In the genomic region with DNA sequence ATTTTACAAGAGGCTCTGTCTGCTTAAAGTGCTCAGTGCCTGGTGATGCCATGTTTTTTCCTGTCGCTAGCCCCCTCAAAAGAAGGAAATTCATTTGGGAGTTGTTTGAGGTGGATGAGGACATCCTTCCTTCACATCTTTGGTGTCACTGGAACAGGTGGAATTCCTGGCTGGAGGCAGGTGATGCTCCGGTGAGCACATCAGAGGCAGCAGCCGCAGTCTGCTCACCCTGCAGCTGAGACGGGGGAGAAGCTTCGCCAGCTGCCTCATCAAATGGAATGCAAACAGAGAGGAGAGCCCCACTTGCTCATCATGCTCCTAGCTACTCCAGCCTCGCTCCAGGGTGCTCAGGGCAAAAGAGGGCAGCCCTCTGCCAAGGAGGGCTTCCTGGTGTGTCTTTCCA, we compare ENCODE assay signal across 8 cellular contexts.
DNase-seq lines count a peak whose midpoint lies in the region; ATAC-seq and TF ChIP-seq lines count a peak whose summit lies in the region.

No MANE protein-coding gene starts in this region.

- H3K27me3 ChIP-seq in upper lobe of right lung (no peaks in the 10 kb centered on the region), Karpas-422 (ENCODE audit: low read length) (no peaks in the 10 kb centered on the region)

- peaks cover 15% of the 10 kb centered on the region for H3K4me1 Mint-ChIP-seq in activated CD8-positive, alpha-beta T cell treated with anti-CD3 and anti-CD28 coated beads for 36 hours (ENCODE audit: low read depth)
- peaks cover 20% of the 10 kb centered on the region for H3K4me1 Mint-ChIP-seq in activated CD8-positive, alpha-beta T cell treated with anti-CD3 and anti-CD28 coated beads, Interleukin-2, amount 10 ng/mL, durations not matched to agents 7 days and 5 days (ENCODE audit: low read depth)

- H4K20me1 ChIP-seq in Karpas-422 (ENCODE audit: insufficient read depth, low read depth, low read length) = no peaks in the 10 kb centered on the region

- no peaks in the 10 kb centered on the region for H3K9me3 Mint-ChIP-seq in activated CD8-positive, alpha-beta T cell treated with anti-CD3 and anti-CD28 coated beads for 36 hours
- no peaks in the 10 kb centered on the region for H3K9me3 Mint-ChIP-seq in activated CD8-positive, alpha-beta T cell treated with anti-CD3 and anti-CD28 coated beads, Interleukin-2, amount 10 ng/mL, durations not matched to agents 7 days and 5 days (ENCODE audit: insufficient read depth)

- H3K4me3 Mint-ChIP-seq in activated CD8-positive, alpha-beta T cell treated with anti-CD3 and anti-CD28 coated beads for 36 hours = no peak overlapping the region
- H3K4me3 Mint-ChIP-seq in activated CD8-positive, alpha-beta T cell treated with anti-CD3 and anti-CD28 coated beads, Interleukin-2, amount 10 ng/mL, durations not matched to agents 7 days and 5 days = no peak overlapping the region

- H3K27ac Mint-ChIP-seq in activated CD8-positive, alpha-beta T cell treated with anti-CD3 and anti-CD28 coated beads for 36 hours = no peak overlapping the region
- H3K27ac Mint-ChIP-seq in activated CD8-positive, alpha-beta T cell treated with anti-CD3 and anti-CD28 coated beads, Interleukin-2, amount 10 ng/mL, durations not matched to agents 7 days and 5 days = no peak overlapping the region

- H3K27ac ChIP-seq in upper lobe of right lung (peak overlapping the region; percentile 86), Karpas-422 (ENCODE audit: low read length) (no peak overlapping the region)

- H3K4me1 ChIP-seq in upper lobe of right lung (peaks cover 29% of the 10 kb centered on the region), Karpas-422 (ENCODE audit: low read length) (no peaks in the 10 kb centered on the region)

- CTCF ChIA-PET in activated CD8-positive, alpha-beta T cell treated with anti-CD3 and anti-CD28 coated beads for 36 hours (lab: Charles Lee) = interaction anchor here (0.6 to 5.8 kb wide), 34 partner anchors 8 to 234 kb away, joined by 3 to 69 read pairs (median 4); no protein-coding TSS in a partner anchor
- CTCF ChIA-PET in activated CD8-positive, alpha-beta T cell treated with anti-CD3 and anti-CD28 coated beads, Interleukin-2, amount 10 ng/mL, durations not matched to agents 7 days and 5 days (lab: Charles Lee) = interaction anchor here (0.5 to 7.9 kb wide), 28 partner anchors 10 to 195 kb away, joined by 3 to 77 read pairs (median 4); partner anchors contain the start of gene UBL3

- H3K9me2 ChIP-seq in Karpas-422 (replicated peaks; ENCODE audit: insufficient read depth, low read length) = no peaks in the 10 kb centered on the region

- H3K4me2 ChIP-seq in Karpas-422 (ENCODE audit: low read depth, low read length, poor library complexity, severe bottlenecking) = no peak overlapping the region

- H3K4me3 ChIP-seq in WI38 (ENCODE audit: low read depth, low read length) (peak overlapping the region; percentile 50), upper lobe of right lung (no peak overlapping the region), Karpas-422 (ENCODE audit: low read length) (no peak overlapping the region)

- no peaks in the 10 kb centered on the region for H3K79me2 ChIP-seq in Karpas-422 (ENCODE audit: low read length)

- POLR2A ChIA-PET in activated CD8-positive, alpha-beta T cell treated with anti-CD3 and anti-CD28 coated beads for 36 hours (lab: Charles Lee) = interaction anchor here (1.6 kb wide), 1 partner anchor 165 kb away, joined by 3 read pairs; no protein-coding TSS in a partner anchor
- POLR2A ChIA-PET in activated CD8-positive, alpha-beta T cell treated with anti-CD3 and anti-CD28 coated beads, Interleukin-2, amount 10 ng/mL, durations not matched to agents 7 days and 5 days (lab: Charles Lee) = no interaction called here

- H3K36me3 ChIP-seq in upper lobe of right lung (no peaks in the 10 kb centered on the region), Karpas-422 (ENCODE audit: insufficient read depth, low read length) (no peaks in the 10 kb centered on the region)

- H3K9me3 ChIP-seq in upper lobe of right lung (no peaks in the 10 kb centered on the region), Karpas-422 (ENCODE audit: low read length) (no peaks in the 10 kb centered on the region)

- intact Hi-C loops in activated CD8-positive, alpha-beta T cell treated with anti-CD3 and anti-CD28 coated beads for 36 hours (cut with micrococcal nuclease) = no loop called here
- intact Hi-C loops in upper lobe of right lung (cut with DNase I) = loop anchor here (10.0 kb wide), 1 partner anchor 190 kb away; no protein-coding TSS in a partner anchor

- H3K27me3 Mint-ChIP-seq in activated CD8-positive, alpha-beta T cell treated with anti-CD3 and anti-CD28 coated beads for 36 hours = no peaks in the 10 kb centered on the region
- peaks cover 5% of the 10 kb centered on the region for H3K27me3 Mint-ChIP-seq in activated CD8-positive, alpha-beta T cell treated with anti-CD3 and anti-CD28 coated beads, Interleukin-2, amount 10 ng/mL, durations not matched to agents 7 days and 5 days (ENCODE audit: low read depth)

- no peaks in the 10 kb centered on the region for H3K36me3 Mint-ChIP-seq in activated CD8-positive, alpha-beta T cell treated with anti-CD3 and anti-CD28 coated beads for 36 hours (ENCODE audit: low read depth)
- no peaks in the 10 kb centered on the region for H3K36me3 Mint-ChIP-seq in activated CD8-positive, alpha-beta T cell treated with anti-CD3 and anti-CD28 coated beads, Interleukin-2, amount 10 ng/mL, durations not matched to agents 7 days and 5 days (ENCODE audit: low read depth)

- no peak overlapping the region for H2AFZ ChIP-seq in Karpas-422 (ENCODE audit: low read length)

- no peak for DNase-seq in activated CD8-positive, alpha-beta T cell treated with anti-CD3 and anti-CD28 coated beads for 36 hours
- no peak for DNase-seq in activated CD8-positive, alpha-beta T cell treated with anti-CD3 and anti-CD28 coated beads, Interleukin-2, amount 10 ng/mL, durations not matched to agents 7 days and 5 days
- DNase-seq in kidney tubule cell (ENCODE audit: low spot score) (peak; percentile 98), upper lobe of right lung (no peak), NCI-H2081 treated with DMSO at 0.1 percent for 48 hours (lab: John Stamatoyannopoulos, UW) (no peak), Karpas-422 (no peak)

- ATAC-seq in activated CD8-positive, alpha-beta T cell treated with anti-CD3 and anti-CD28 coated beads for 36 hours = no peak
- ATAC-seq in activated CD8-positive, alpha-beta T cell treated with anti-CD3 and anti-CD28 coated beads, Interleukin-2, amount 10 ng/mL, durations not matched to agents 7 days and 5 days = no peak
- peak; percentile 4 for ATAC-seq in upper lobe of right lung
- ATAC-seq in HG02623 (IDR thresholded peaks at IDR 0.05; ENCODE audit: unreplicated experiment) = no peak

- peak; percentile 44 for TF ChIP-seq CTCF in activated CD8-positive, alpha-beta T cell treated with anti-CD3 and anti-CD28 coated beads for 36 hours (IDR thresholded peaks at IDR 0.05)
- TF ChIP-seq CTCF in WI38 (IDR thresholded peaks at IDR 0.05; ENCODE audit: low read depth, low read length) = no peak; the same call in 1 of the 2 replicates
- no peak for TF ChIP-seq CTCF in upper lobe of right lung (IDR thresholded peaks at IDR 0.05)

- H3K9ac ChIP-seq in Karpas-422 (ENCODE audit: low read length) = no peak overlapping the region
